1 cellular context compared by ENCODE assay signal in the genomic region with DNA sequence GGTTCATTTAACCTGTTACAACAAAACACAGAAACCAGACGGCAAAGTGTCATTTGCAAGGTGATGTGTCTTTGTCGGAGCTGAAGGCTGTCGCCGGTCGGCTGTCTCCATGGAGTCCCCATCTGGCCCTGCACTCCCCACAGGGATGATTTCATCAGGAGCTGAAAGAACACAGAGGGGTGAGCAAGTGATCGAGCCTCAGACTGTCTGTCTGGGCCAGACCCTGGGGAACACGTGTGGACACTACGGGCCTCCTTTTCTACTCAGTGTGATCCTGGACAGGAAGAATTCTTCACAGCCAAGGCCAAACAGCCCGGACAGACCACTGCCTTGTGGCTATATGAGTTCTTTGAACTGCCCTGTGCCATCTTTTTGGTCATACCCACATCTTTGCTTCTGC.
TF ChIP-seq lines count a peak whose summit lies in the region.

No MANE protein-coding gene starts in this region.

TF ChIP-seq in GM23338, 12 proteins besides CTCF, POLR2A, EP300 and RAD21 (continued from another document):
- TF ChIP-seq, protein P1, sequence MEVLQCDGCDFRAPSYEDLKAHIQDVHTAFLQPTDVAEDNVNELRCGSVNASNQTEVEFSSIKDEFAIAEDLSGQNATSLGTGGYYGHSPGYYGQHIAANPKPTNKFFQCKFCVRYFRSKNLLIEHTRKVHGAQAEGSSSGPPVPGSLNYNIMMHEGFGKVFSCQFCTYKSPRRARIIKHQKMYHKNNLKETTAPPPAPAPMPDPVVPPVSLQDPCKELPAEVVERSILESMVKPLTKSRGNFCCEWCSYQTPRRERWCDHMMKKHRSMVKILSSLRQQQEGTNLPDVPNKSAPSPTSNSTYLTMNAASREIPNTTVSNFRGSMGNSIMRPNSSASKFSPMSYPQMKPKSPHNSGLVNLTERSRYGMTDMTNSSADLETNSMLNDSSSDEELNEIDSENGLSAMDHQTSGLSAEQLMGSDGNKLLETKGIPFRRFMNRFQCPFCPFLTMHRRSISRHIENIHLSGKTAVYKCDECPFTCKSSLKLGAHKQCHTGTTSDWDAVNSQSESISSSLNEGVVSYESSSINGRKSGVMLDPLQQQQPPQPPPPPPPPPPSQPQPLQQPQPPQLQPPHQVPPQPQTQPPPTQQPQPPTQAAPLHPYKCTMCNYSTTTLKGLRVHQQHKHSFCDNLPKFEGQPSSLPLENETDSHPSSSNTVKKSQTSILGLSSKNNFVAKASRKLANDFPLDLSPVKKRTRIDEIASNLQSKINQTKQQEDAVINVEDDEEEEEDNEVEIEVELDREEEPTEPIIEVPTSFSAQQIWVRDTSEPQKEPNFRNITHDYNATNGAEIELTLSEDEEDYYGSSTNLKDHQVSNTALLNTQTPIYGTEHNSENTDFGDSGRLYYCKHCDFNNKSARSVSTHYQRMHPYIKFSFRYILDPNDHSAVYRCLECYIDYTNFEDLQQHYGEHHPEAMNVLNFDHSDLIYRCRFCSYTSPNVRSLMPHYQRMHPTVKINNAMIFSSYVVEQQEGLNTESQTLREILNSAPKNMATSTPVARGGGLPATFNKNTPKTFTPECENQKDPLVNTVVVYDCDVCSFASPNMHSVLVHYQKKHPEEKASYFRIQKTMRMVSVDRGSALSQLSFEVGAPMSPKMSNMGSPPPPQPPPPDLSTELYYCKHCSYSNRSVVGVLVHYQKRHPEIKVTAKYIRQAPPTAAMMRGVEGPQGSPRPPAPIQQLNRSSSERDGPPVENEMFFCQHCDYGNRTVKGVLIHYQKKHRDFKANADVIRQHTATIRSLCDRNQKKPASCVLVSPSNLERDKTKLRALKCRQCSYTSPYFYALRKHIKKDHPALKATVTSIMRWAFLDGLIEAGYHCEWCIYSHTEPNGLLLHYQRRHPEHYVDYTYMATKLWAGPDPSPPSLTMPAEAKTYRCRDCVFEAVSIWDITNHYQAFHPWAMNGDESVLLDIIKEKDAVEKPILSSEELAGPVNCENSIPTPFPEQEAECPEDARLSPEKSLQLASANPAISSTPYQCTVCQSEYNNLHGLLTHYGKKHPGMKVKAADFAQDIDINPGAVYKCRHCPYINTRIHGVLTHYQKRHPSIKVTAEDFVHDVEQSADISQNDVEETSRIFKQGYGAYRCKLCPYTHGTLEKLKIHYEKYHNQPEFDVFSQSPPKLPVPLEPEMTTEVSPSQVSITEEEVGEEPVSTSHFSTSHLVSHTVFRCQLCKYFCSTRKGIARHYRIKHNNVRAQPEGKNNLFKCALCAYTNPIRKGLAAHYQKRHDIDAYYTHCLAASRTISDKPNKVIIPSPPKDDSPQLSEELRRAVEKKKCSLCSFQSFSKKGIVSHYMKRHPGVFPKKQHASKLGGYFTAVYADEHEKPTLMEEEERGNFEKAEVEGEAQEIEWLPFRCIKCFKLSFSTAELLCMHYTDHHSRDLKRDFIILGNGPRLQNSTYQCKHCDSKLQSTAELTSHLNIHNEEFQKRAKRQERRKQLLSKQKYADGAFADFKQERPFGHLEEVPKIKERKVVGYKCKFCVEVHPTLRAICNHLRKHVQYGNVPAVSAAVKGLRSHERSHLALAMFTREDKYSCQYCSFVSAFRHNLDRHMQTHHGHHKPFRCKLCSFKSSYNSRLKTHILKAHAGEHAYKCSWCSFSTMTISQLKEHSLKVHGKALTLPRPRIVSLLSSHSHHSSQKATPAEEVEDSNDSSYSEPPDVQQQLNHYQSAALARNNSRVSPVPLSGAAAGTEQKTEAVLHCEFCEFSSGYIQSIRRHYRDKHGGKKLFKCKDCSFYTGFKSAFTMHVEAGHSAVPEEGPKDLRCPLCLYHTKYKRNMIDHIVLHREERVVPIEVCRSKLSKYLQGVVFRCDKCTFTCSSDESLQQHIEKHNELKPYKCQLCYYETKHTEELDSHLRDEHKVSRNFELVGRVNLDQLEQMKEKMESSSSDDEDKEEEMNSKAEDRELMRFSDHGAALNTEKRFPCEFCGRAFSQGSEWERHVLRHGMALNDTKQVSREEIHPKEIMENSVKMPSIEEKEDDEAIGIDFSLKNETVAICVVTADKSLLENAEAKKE (CRISPR knock-in tag; IDR thresholded peaks at IDR 0.05) = no peak
- no peak for TF ChIP-seq STAT1 (IDR thresholded peaks at IDR 0.05; ENCODE audit: unreplicated experiment)
- TF ChIP-seq ZNF331 (CRISPR knock-in tag; IDR thresholded peaks at IDR 0.05; ENCODE audit: low read depth) = no peak
- no peak for TF ChIP-seq POLR2AphosphoS5 (IDR thresholded peaks at IDR 0.05; ENCODE audit: low read depth)
- no peak for TF ChIP-seq ZNF114 (CRISPR knock-in tag; IDR thresholded peaks at IDR 0.05)
- no peak for TF ChIP-seq CREB1 (CRISPR knock-in tag; IDR thresholded peaks at IDR 0.05; ENCODE audit: low read depth)
- no peak for TF ChIP-seq NANOG (IDR thresholded peaks at IDR 0.05; ENCODE audit: borderline replicate concordance)
- TF ChIP-seq, protein P2, sequence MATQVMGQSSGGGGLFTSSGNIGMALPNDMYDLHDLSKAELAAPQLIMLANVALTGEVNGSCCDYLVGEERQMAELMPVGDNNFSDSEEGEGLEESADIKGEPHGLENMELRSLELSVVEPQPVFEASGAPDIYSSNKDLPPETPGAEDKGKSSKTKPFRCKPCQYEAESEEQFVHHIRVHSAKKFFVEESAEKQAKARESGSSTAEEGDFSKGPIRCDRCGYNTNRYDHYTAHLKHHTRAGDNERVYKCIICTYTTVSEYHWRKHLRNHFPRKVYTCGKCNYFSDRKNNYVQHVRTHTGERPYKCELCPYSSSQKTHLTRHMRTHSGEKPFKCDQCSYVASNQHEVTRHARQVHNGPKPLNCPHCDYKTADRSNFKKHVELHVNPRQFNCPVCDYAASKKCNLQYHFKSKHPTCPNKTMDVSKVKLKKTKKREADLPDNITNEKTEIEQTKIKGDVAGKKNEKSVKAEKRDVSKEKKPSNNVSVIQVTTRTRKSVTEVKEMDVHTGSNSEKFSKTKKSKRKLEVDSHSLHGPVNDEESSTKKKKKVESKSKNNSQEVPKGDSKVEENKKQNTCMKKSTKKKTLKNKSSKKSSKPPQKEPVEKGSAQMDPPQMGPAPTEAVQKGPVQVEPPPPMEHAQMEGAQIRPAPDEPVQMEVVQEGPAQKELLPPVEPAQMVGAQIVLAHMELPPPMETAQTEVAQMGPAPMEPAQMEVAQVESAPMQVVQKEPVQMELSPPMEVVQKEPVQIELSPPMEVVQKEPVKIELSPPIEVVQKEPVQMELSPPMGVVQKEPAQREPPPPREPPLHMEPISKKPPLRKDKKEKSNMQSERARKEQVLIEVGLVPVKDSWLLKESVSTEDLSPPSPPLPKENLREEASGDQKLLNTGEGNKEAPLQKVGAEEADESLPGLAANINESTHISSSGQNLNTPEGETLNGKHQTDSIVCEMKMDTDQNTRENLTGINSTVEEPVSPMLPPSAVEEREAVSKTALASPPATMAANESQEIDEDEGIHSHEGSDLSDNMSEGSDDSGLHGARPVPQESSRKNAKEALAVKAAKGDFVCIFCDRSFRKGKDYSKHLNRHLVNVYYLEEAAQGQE (IDR thresholded peaks at IDR 0.05; ENCODE audit: unreplicated experiment) = no peak
- TF ChIP-seq EZH2phosphoT487 (IDR thresholded peaks at IDR 0.05; ENCODE audit: unreplicated experiment) = no peak
- TF ChIP-seq, protein P3, sequence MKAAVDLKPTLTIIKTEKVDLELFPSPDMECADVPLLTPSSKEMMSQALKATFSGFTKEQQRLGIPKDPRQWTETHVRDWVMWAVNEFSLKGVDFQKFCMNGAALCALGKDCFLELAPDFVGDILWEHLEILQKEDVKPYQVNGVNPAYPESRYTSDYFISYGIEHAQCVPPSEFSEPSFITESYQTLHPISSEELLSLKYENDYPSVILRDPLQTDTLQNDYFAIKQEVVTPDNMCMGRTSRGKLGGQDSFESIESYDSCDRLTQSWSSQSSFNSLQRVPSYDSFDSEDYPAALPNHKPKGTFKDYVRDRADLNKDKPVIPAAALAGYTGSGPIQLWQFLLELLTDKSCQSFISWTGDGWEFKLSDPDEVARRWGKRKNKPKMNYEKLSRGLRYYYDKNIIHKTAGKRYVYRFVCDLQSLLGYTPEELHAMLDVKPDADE (IDR thresholded peaks at IDR 0.05) = no peak
TF ChIP-seq in GM23338: peak in this region for 0.
